8 cellular contexts compared by ENCODE assay signal in genomic region chr22:41862530-41863266, GRCh38. TPM values are rescaled to one million over a fixed set of nuclear protein-coding genes. Genes with fewer than 3 reads are reported as not detected.
DNase-seq lines count a peak whose midpoint lies in the region; ATAC-seq and TF ChIP-seq lines count a peak whose summit lies in the region.

No MANE protein-coding gene starts in this region.

- no peaks in the 10 kb centered on the region for H3K27me3 ChIP-seq in SJCRH30

- peak overlapping the region; percentile 98 for H3K27ac Mint-ChIP-seq in nephron progenitor cell

- no peaks in the 10 kb centered on the region for H3K27me3 Mint-ChIP-seq in nephron progenitor cell (ENCODE audit: low read depth, poor library complexity)

- 69 to 86% (median 78%) methylated on average over 11 of the region's 11 CpGs for WGBS in adipose tissue, 3 donors

- peak; percentile 46 for DNase-seq in GM03348 (ENCODE audit: low spot score)
- DNase-seq in NCI-H2029 (lab: John Stamatoyannopoulos, UW), result peak; percentile 42
- peak; percentile 7 for DNase-seq in nephron progenitor cell
- DNase-seq in NK-92 treated with Interleukin-12 subunit alpha and Interleukin-12 subunit beta, amount 100 ng/mL, for 24 hours (lab: John Stamatoyannopoulos, UW), result no peak
- DNase-seq in NCI-H748 (lab: John Stamatoyannopoulos, UW; ENCODE audit: unreplicated experiment), result no peak
- no peak for DNase-seq in SJCRH30

- no peaks in the 10 kb centered on the region for H3K9me3 ChIP-seq in SJCRH30 (replicated peaks)

- H3K36me3 ChIP-seq in SJCRH30, result peaks cover 6% of the 10 kb centered on the region; the same call in 1 of the 2 replicates

- no peak for TF ChIP-seq CTCF in nephron progenitor cell (IDR thresholded peaks at IDR 0.05)

- H3K27ac ChIP-seq in adipose tissue (ENCODE audit: low read depth, low read length) (peak overlapping the region; percentile 54), SJCRH30 (no peak overlapping the region)

- H3K36me3 Mint-ChIP-seq in nephron progenitor cell (ENCODE audit: low read depth), result peaks cover 36% of the 10 kb centered on the region

- peak; percentile 39 for ATAC-seq in GM21526 (IDR thresholded peaks at IDR 0.05; ENCODE audit: low FRiP score, unreplicated experiment)

- no peak overlapping the region for H3K4me3 ChIP-seq in SJCRH30

- no peaks in the 10 kb centered on the region for H3K9me3 Mint-ChIP-seq in nephron progenitor cell

- H3K4me3 Mint-ChIP-seq in nephron progenitor cell, result peak overlapping the region; percentile 32

- H3K4me1 Mint-ChIP-seq in nephron progenitor cell, result peaks cover 49% of the 10 kb centered on the region

- H3K4me1 ChIP-seq in SJCRH30, result no peaks in the 10 kb centered on the region

RNA-seq across cellular contexts. Expression of gene SREBF2, which starts 29.8 kb away (rescaled TPM):
- polyA plus RNA-seq in adipose tissue, result 10 to 100 TPM; 20.8 to 40.6 (median 35.8) TPM
- total RNA-seq in SJCRH30 (2014; rRNA removed; shearing (Covaris generic)), result 100 and 103 TPM in 2 replicates

RNA-seq across cellular contexts. Expression of gene SHISA8, which starts 52.2 kb away (rescaled TPM):
- not detected for polyA plus RNA-seq in adipose tissue
- total RNA-seq in SJCRH30 (2014; rRNA removed; shearing (Covaris generic)), result not detected in 2 replicates

Comparison
In these comparisons a context has a peak if more than half of its experiments do, and no peak if none do; other contexts are left out.
1. DNase-seq: peak in GM03348 (single experiment), NCI-H2029 (single experiment) and nephron progenitor cell (single experiment); none in NK-92 treated with Interleukin-12 subunit alpha and Interleukin-12 subunit beta, amount 100 ng/mL, for 24 hours (single experiment), NCI-H748 (single experiment) and SJCRH30 (0 of 2).